ENCODE assay signal across 20 cellular contexts in the genomic region with DNA sequence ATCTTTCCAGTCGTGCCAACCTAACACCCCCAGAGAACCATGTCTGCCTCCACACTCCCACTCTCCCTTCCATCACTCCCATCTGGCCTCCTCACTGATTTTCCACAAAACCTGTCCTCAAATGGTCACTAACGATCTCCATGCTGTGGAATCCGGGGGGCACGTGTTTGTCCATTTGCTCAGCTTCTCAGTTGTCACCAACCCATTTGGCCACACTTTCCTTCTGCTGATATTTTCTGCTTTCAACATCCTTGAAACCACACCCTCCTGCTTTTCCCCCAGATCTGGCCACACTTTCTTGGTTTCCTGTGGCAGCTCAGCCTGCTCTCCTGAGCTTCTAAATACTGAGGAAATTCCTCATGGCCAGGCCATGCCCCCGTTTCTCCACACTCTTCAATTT.
DNase-seq lines count a peak whose midpoint lies in the region; ATAC-seq and TF ChIP-seq lines count a peak whose summit lies in the region.
"Had no signal": no experiment of that assay in that cellular context is flagged by ENCODE, and none has a peak within 500 bp of the region (broad histone marks: within the 10 kb centered on the region; RNA-seq: fewer than 3 reads in every experiment).

No MANE protein-coding gene starts in this region.

- H3K4me1 ChIP-seq in mammary epithelial cell (ENCODE audit: insufficient read depth, low read length) (peaks cover 4% of the 10 kb centered on the region), breast epithelium (no peaks in the 10 kb centered on the region), HEK293 (ENCODE audit: control insufficient read depth, insufficient read depth, low read length) (peaks cover 10% of the 10 kb centered on the region)

- ATAC-seq in activated B cell treated with CpG ODN at 0.5 μM for 24 hours (ENCODE audit: low read depth), result no peak
- ATAC-seq: A549; CD8-positive, alpha-beta T cell had no signal

- no TSS peak for BruUV-seq in mammary epithelial cell (replicated peaks; lab: Mats Ljungman, UMichigan)

- CTCF ChIA-PET in mammary epithelial cell (lab: Charles Lee; ENCODE audit: low non-redundant PET), result no interaction called here
- CTCF ChIA-PET in HEK293 (lab: Yijun Ruan, JAX), result no interaction called here
- CTCF ChIA-PET in activated B cell treated with CpG ODN at 0.5 μM for 24 hours (lab: Charles Lee), result no interaction called here

- no peaks in the 10 kb centered on the region for H3K9me3 Mint-ChIP-seq in T-helper 2 cell treated with Interferon-gamma antibody and Interleukin-4, amounts not matched to agents 5 μg/mL and 100 μg/mL, for 36 hours
- H3K9me3 Mint-ChIP-seq in activated B cell treated with CpG ODN at 0.5 μM for 24 hours, result no peaks in the 10 kb centered on the region
- H3K9me3 Mint-ChIP-seq: CD4-positive, alpha-beta T cell; CD8-positive, alpha-beta T cell had no signal

- no peaks in the 10 kb centered on the region for H3K79me2 ChIP-seq in mammary epithelial cell (ENCODE audit: insufficient read depth, low read length)

- in situ Hi-C loops in mammary epithelial cell (cut with MboI; ENCODE audit: low sequenced_read_pairs in 2 of 2), result no loop called here

- TF ChIP-seq POLR2A in breast epithelium (IDR thresholded peaks at IDR 0.05), result no peak

- H4K20me1 ChIP-seq in mammary epithelial cell (ENCODE audit: insufficient read depth, low read length), result no peaks in the 10 kb centered on the region
- H4K20me1 ChIP-seq: BLaER1 treated with 17β-estradiol and CSF1 and Interleukin-3, amounts not matched to agents 10 nM and 100 nM had no signal

- H3K4me3 ChIP-seq in mammary epithelial cell (replicated peaks in 1 of 3; ENCODE audit: insufficient read depth in 1 of 3, low read depth in 2 of 3, low read length in 3 of 3), result no peak overlapping the region
- H3K4me3 ChIP-seq in breast epithelium, result no peak overlapping the region
- no peak overlapping the region for H3K4me3 ChIP-seq in HEK293 (ENCODE audit: low read depth, low read length)
- H3K4me3 ChIP-seq: A549; BLaER1 treated with 17β-estradiol and CSF1 and Interleukin-3, amounts not matched to agents 10 nM and 100 nM had no signal

- peak overlapping the region; percentile 10 for H3K9ac ChIP-seq in mammary epithelial cell (ENCODE audit: insufficient read depth, low read length)
- H3K9ac ChIP-seq: BLaER1 treated with 17β-estradiol and CSF1 and Interleukin-3, amounts not matched to agents 10 nM and 100 nM had no signal

- no peak overlapping the region for H3K4me2 ChIP-seq in mammary epithelial cell (ENCODE audit: insufficient read depth, low read depth, low read length)
- H3K4me2 ChIP-seq: A549; BLaER1 treated with 17β-estradiol and CSF1 and Interleukin-3, amounts not matched to agents 10 nM and 100 nM had no signal

- H3K4me1 Mint-ChIP-seq in T-helper 2 cell treated with Interferon-gamma antibody and Interleukin-4, amounts not matched to agents 5 μg/mL and 100 μg/mL, for 36 hours (ENCODE audit: low read depth), result peaks cover 4% of the 10 kb centered on the region
- no peaks in the 10 kb centered on the region for H3K4me1 Mint-ChIP-seq in activated B cell treated with CpG ODN at 0.5 μM for 24 hours
- H3K4me1 Mint-ChIP-seq: B cell had no signal

- intact Hi-C loops in mammary epithelial cell (cut with micrococcal nuclease) (no loop called here), breast epithelium (cut with DNase I; ENCODE audit: low total_unique reads) (no loop called here), activated B cell treated with CpG ODN at 0.5 μM for 24 hours (cut with micrococcal nuclease) (no loop called here)

- TF ChIP-seq CTCF in mammary epithelial cell (conservative IDR thresholded peaks at IDR 0.05 in 1 of 2, IDR thresholded peaks at IDR 0.05 in 1 of 2; ENCODE audit: extremely low read depth in 1 of 2, insufficient read depth in 1 of 2, low read depth in 1 of 2, low read length in 2 of 2) (no peak), breast epithelium (IDR thresholded peaks at IDR 0.05) (no peak), HEK293 (tag by site-specific recombination; IDR thresholded peaks at IDR 0.05) (no peak), activated B cell treated with CpG ODN at 0.5 μM for 24 hours (IDR thresholded peaks at IDR 0.05) (no peak)

- POLR2A ChIA-PET in HEK293 (lab: Yijun Ruan, JAX) (no interaction called here), activated B cell treated with CpG ODN at 0.5 μM for 24 hours (lab: Charles Lee) (no interaction called here)

- H2AFZ ChIP-seq in mammary epithelial cell (ENCODE audit: low read depth, low read length), result no peak overlapping the region

- H3K27me3 Mint-ChIP-seq in T-helper 2 cell treated with Interferon-gamma antibody and Interleukin-4, amounts not matched to agents 5 μg/mL and 100 μg/mL, for 36 hours (ENCODE audit: low read depth), result no peaks in the 10 kb centered on the region
- no peaks in the 10 kb centered on the region for H3K27me3 Mint-ChIP-seq in activated B cell treated with CpG ODN at 0.5 μM for 24 hours

- WGBS in mammary epithelial cell (ENCODE audit: low coverage, missing lambda C conversion rate), result 35% methylated on average over 3 of the region's 5 CpGs

- H3K27ac ChIP-seq in mammary epithelial cell (ENCODE audit: insufficient read depth, low read depth, low read length), result no peak overlapping the region
- H3K27ac ChIP-seq in breast epithelium, result no peak overlapping the region
- no peak overlapping the region for H3K27ac ChIP-seq in HEK293 (ENCODE audit: extremely low read depth, low read depth, low read length)
- H3K27ac ChIP-seq: 22Rv1; A549; BLaER1 treated with 17β-estradiol and CSF1 and Interleukin-3, amounts not matched to agents 10 nM and 100 nM; C4-2B had no signal

- DNase-seq in T-helper 2 cell treated with Interferon-gamma antibody and Interleukin-4, amounts not matched to agents 5 μg/mL and 100 μg/mL, for 36 hours (ENCODE audit: low spot score), result no peak
- DNase-seq in T-helper 2 cell (no peak), mammary epithelial cell (no peak), breast epithelium (ENCODE audit: low spot score in 2 of 2) (no peak), activated B cell treated with CpG ODN at 0.5 μM for 24 hours (no peak)
- DNase-seq in activated T-cell treated with anti-CD3 and anti-CD28 coated beads, Interleukin-2, amount 50 U/mL, for 48 hours, result no peak
- no peak for DNase-seq in activated CD8-positive, alpha-beta memory T cell treated with anti-CD3 and anti-CD28 coated beads, Interleukin-2, amount 50 U/mL, for 48 hours
- DNase-seq: AML-193; Caco-2; Calu3; CD4-positive, alpha-beta T cell; CD8-positive, alpha-beta T cell; DMS79 treated with DMSO at 0.1 percent for 48 hours; GF-D8 had no signal

- dilution Hi-C loops in mammary epithelial cell (cut with HindIII; ENCODE audit: low sequenced_read_pairs), result no loop called here

- H3K27me3 ChIP-seq in mammary epithelial cell (ENCODE audit: insufficient read depth, low read length) (no peaks in the 10 kb centered on the region), breast epithelium (no peaks in the 10 kb centered on the region)
- H3K27me3 ChIP-seq: BLaER1 treated with 17β-estradiol and CSF1 and Interleukin-3, amounts not matched to agents 10 nM and 100 nM had no signal

- no peaks in the 10 kb centered on the region for H3K9me3 ChIP-seq in mammary epithelial cell (replicated peaks; ENCODE audit: insufficient read depth, low read length)
- H3K9me3 ChIP-seq in breast epithelium, result no peaks in the 10 kb centered on the region
- H3K9me3 ChIP-seq in HEK293 (ENCODE audit: control insufficient read depth, insufficient read depth, low read depth, low read length), result no peaks in the 10 kb centered on the region
- H3K9me3 ChIP-seq: A549; BLaER1 treated with 17β-estradiol and CSF1 and Interleukin-3, amounts not matched to agents 10 nM and 100 nM; Caco-2 had no signal

- H3K36me3 Mint-ChIP-seq in T-helper 2 cell treated with Interferon-gamma antibody and Interleukin-4, amounts not matched to agents 5 μg/mL and 100 μg/mL, for 36 hours (ENCODE audit: low read depth), result no peaks in the 10 kb centered on the region
- no peaks in the 10 kb centered on the region for H3K36me3 Mint-ChIP-seq in activated B cell treated with CpG ODN at 0.5 μM for 24 hours (ENCODE audit: low read depth)
- H3K36me3 Mint-ChIP-seq: CD8-positive, alpha-beta T cell had no signal

- H3K27ac Mint-ChIP-seq in T-helper 2 cell treated with Interferon-gamma antibody and Interleukin-4, amounts not matched to agents 5 μg/mL and 100 μg/mL, for 36 hours, result no peak overlapping the region
- peak overlapping the region; percentile 30 for H3K27ac Mint-ChIP-seq in activated B cell treated with CpG ODN at 0.5 μM for 24 hours
- H3K27ac Mint-ChIP-seq: B cell; CD4-positive, alpha-beta T cell; CD8-positive, alpha-beta T cell had no signal

- H3K4me3 Mint-ChIP-seq in T-helper 2 cell treated with Interferon-gamma antibody and Interleukin-4, amounts not matched to agents 5 μg/mL and 100 μg/mL, for 36 hours, result peak overlapping the region; percentile 22
- no peak overlapping the region for H3K4me3 Mint-ChIP-seq in activated B cell treated with CpG ODN at 0.5 μM for 24 hours
- H3K4me3 Mint-ChIP-seq: B cell; CD4-positive, alpha-beta T cell; CD8-positive, alpha-beta T cell had no signal

- H3K36me3 ChIP-seq in mammary epithelial cell (ENCODE audit: insufficient read depth, low read length) (no peaks in the 10 kb centered on the region), breast epithelium (no peaks in the 10 kb centered on the region), HEK293 (ENCODE audit: control insufficient read depth in 2 of 2, insufficient read depth in 1 of 2, low read length in 2 of 2) (no peaks in the 10 kb centered on the region)
- H3K36me3 ChIP-seq: BLaER1 treated with 17β-estradiol and CSF1 and Interleukin-3, amounts not matched to agents 10 nM and 100 nM had no signal

TF ChIP-seq in HEK293, 187 proteins besides CTCF, POLR2A, EP300 and RAD21 (continues in another document):
- no peak for TF ChIP-seq ZNF175 (tag by site-specific recombination; IDR thresholded peaks at IDR 0.05)
- TF ChIP-seq ZSCAN5A (tag by site-specific recombination; IDR thresholded peaks at IDR 0.05), result no peak
- TF ChIP-seq, protein P1, sequence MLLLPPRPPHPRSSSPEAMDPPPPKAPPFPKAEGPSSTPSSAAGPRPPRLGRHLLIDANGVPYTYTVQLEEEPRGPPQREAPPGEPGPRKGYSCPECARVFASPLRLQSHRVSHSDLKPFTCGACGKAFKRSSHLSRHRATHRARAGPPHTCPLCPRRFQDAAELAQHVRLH (tag by site-specific recombination; IDR thresholded peaks at IDR 0.05), result no peak
- no peak for TF ChIP-seq ZNF354C (tag by site-specific recombination; IDR thresholded peaks at IDR 0.05; ENCODE audit: borderline replicate concordance, low read depth)
